ENCODE assay signal across 1 cellular context in the genomic region with DNA sequence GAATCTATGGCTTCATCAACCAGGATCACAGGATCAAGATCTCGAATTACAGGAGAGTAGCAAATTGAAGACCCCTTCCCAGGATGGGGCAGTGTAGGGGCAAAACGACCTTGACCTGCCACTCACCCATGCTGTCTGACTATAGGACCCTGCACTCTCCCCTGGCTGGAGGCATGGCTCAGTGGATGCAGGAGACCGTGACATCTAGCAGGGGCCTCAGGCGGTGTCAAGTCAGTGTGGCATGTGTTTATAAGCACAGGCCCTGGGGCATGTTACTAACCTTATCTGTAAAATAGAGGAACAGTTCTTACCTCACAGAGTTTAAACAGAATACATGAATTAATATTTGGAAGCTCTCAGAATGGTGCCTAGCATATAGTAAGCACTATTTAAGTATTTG.
TF ChIP-seq lines count a peak whose summit lies in the region.

No MANE protein-coding gene starts in this region.

TF ChIP-seq in HepG2, 621 proteins besides CTCF, POLR2A, EP300 and RAD21:
- TF ChIP-seq MED8 (CRISPR knock-in tag; IDR thresholded peaks at IDR 0.05; ENCODE audit: insufficient replicate concordance) (no peak), HNF4A (CRISPR knock-in tag; IDR thresholded peaks at IDR 0.05) (peak; percentile 28; the same call in 1 of the 2 replicates), TP53 (CRISPR knock-in tag; conservative IDR thresholded peaks at IDR 0.05) (no peak), RXRB (CRISPR knock-in tag; IDR thresholded peaks at IDR 0.05; ENCODE audit: borderline replicate concordance) (peak; percentile 25; the same call in 1 of the 2 replicates), HHEX (CRISPR knock-in tag; IDR thresholded peaks at IDR 0.05) (no peak), NONO (IDR thresholded peaks at IDR 0.05) (no peak), NONO (CRISPR knock-in tag; conservative IDR thresholded peaks at IDR 0.05) (no peak), TOPORS (CRISPR knock-in tag; IDR thresholded peaks at IDR 0.05) (0 out of 2 replicates have a peak, but pooled peaks have one; percentile 14), THYN1 (CRISPR knock-in tag; IDR thresholded peaks at IDR 0.05; ENCODE audit: borderline replicate concordance, low read depth) (no peak), TEAD3 (CRISPR knock-in tag; optimal IDR thresholded peaks at IDR 0.05; ENCODE audit: borderline replicate concordance) (peak; percentile 26), RARA (CRISPR knock-in tag; IDR thresholded peaks at IDR 0.05) (peak; percentile 86), SMARCE1 (IDR thresholded peaks at IDR 0.05; ENCODE audit: borderline replicate concordance) (no peak), SALL1 (CRISPR knock-in tag; IDR thresholded peaks at IDR 0.05) (peak; percentile 10; the same call in 1 of the 2 replicates), RBM39 (IDR thresholded peaks at IDR 0.05; ENCODE audit: low read depth, low read length, poor library complexity, severe bottlenecking) (no peak), TARDBP (CRISPR knock-in tag; IDR thresholded peaks at IDR 0.05) (no peak), NR2F6 (IDR thresholded peaks at IDR 0.05) (no peak), NR2F6 (CRISPR knock-in tag; IDR thresholded peaks at IDR 0.05) (0 out of 2 replicates have a peak, but pooled peaks have one; percentile 8), HOXA3 (CRISPR knock-in tag; IDR thresholded peaks at IDR 0.05) (no peak)
- TF ChIP-seq, protein P1, sequence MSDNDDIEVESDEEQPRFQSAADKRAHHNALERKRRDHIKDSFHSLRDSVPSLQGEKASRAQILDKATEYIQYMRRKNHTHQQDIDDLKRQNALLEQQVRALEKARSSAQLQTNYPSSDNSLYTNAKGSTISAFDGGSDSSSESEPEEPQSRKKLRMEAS (IDR thresholded peaks at IDR 0.05), result peak; percentile 45
- TF ChIP-seq, protein P2, sequence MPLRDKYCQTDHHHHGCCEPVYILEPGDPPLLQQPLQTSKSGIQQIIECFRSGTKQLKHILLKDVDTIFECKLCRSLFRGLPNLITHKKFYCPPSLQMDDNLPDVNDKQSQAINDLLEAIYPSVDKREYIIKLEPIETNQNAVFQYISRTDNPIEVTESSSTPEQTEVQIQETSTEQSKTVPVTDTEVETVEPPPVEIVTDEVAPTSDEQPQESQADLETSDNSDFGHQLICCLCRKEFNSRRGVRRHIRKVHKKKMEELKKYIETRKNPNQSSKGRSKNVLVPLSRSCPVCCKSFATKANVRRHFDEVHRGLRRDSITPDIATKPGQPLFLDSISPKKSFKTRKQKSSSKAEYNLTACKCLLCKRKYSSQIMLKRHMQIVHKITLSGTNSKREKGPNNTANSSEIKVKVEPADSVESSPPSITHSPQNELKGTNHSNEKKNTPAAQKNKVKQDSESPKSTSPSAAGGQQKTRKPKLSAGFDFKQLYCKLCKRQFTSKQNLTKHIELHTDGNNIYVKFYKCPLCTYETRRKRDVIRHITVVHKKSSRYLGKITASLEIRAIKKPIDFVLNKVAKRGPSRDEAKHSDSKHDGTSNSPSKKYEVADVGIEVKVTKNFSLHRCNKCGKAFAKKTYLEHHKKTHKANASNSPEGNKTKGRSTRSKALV (CRISPR knock-in tag; IDR thresholded peaks at IDR 0.05), result no peak
- TF ChIP-seq, protein P3, sequence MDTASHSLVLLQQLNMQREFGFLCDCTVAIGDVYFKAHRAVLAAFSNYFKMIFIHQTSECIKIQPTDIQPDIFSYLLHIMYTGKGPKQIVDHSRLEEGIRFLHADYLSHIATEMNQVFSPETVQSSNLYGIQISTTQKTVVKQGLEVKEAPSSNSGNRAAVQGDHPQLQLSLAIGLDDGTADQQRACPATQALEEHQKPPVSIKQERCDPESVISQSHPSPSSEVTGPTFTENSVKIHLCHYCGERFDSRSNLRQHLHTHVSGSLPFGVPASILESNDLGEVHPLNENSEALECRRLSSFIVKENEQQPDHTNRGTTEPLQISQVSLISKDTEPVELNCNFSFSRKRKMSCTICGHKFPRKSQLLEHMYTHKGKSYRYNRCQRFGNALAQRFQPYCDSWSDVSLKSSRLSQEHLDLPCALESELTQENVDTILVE (CRISPR knock-in tag; IDR thresholded peaks at IDR 0.05), result no peak
- TF ChIP-seq, protein P4, sequence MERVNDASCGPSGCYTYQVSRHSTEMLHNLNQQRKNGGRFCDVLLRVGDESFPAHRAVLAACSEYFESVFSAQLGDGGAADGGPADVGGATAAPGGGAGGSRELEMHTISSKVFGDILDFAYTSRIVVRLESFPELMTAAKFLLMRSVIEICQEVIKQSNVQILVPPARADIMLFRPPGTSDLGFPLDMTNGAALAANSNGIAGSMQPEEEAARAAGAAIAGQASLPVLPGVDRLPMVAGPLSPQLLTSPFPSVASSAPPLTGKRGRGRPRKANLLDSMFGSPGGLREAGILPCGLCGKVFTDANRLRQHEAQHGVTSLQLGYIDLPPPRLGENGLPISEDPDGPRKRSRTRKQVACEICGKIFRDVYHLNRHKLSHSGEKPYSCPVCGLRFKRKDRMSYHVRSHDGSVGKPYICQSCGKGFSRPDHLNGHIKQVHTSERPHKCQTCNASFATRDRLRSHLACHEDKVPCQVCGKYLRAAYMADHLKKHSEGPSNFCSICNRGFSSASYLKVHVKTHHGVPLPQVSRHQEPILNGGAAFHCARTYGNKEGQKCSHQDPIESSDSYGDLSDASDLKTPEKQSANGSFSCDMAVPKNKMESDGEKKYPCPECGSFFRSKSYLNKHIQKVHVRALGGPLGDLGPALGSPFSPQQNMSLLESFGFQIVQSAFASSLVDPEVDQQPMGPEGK (CRISPR knock-in tag; IDR thresholded peaks at IDR 0.05), result peak; percentile 48; the same call in 1 of the 2 replicates
- TF ChIP-seq, protein P5, sequence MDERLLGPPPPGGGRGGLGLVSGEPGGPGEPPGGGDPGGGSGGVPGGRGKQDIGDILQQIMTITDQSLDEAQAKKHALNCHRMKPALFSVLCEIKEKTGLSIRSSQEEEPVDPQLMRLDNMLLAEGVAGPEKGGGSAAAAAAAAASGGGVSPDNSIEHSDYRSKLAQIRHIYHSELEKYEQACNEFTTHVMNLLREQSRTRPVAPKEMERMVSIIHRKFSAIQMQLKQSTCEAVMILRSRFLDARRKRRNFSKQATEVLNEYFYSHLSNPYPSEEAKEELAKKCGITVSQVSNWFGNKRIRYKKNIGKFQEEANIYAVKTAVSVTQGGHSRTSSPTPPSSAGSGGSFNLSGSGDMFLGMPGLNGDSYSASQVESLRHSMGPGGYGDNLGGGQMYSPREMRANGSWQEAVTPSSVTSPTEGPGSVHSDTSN (CRISPR knock-in tag; IDR thresholded peaks at IDR 0.05), result peak; percentile 45; the same call in 1 of the 2 replicates
- TF ChIP-seq, protein P6, sequence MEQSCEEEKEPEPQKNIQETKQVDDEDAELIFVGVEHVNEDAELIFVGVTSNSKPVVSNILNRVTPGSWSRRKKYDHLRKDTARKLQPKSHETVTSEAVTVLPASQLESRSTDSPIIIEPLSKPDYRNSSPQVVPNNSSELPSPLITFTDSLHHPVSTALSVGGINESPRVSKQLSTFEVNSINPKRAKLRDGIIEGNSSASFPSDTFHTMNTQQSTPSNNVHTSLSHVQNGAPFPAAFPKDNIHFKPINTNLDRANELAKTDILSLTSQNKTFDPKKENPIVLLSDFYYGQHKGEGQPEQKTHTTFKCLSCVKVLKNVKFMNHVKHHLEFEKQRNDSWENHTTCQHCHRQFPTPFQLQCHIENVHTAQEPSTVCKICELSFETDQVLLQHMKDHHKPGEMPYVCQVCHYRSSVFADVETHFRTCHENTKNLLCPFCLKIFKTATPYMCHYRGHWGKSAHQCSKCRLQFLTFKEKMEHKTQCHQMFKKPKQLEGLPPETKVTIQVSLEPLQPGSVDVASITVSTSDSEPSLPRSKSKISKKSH (CRISPR knock-in tag; IDR thresholded peaks at IDR 0.05; ENCODE audit: borderline replicate concordance), result no peak
- TF ChIP-seq, protein P7, sequence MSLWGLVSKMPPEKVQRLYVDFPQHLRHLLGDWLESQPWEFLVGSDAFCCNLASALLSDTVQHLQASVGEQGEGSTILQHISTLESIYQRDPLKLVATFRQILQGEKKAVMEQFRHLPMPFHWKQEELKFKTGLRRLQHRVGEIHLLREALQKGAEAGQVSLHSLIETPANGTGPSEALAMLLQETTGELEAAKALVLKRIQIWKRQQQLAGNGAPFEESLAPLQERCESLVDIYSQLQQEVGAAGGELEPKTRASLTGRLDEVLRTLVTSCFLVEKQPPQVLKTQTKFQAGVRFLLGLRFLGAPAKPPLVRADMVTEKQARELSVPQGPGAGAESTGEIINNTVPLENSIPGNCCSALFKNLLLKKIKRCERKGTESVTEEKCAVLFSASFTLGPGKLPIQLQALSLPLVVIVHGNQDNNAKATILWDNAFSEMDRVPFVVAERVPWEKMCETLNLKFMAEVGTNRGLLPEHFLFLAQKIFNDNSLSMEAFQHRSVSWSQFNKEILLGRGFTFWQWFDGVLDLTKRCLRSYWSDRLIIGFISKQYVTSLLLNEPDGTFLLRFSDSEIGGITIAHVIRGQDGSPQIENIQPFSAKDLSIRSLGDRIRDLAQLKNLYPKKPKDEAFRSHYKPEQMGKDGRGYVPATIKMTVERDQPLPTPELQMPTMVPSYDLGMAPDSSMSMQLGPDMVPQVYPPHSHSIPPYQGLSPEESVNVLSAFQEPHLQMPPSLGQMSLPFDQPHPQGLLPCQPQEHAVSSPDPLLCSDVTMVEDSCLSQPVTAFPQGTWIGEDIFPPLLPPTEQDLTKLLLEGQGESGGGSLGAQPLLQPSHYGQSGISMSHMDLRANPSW (CRISPR knock-in tag; IDR thresholded peaks at IDR 0.05; ENCODE audit: borderline replicate concordance), result no peak
- TF ChIP-seq, protein P8, sequence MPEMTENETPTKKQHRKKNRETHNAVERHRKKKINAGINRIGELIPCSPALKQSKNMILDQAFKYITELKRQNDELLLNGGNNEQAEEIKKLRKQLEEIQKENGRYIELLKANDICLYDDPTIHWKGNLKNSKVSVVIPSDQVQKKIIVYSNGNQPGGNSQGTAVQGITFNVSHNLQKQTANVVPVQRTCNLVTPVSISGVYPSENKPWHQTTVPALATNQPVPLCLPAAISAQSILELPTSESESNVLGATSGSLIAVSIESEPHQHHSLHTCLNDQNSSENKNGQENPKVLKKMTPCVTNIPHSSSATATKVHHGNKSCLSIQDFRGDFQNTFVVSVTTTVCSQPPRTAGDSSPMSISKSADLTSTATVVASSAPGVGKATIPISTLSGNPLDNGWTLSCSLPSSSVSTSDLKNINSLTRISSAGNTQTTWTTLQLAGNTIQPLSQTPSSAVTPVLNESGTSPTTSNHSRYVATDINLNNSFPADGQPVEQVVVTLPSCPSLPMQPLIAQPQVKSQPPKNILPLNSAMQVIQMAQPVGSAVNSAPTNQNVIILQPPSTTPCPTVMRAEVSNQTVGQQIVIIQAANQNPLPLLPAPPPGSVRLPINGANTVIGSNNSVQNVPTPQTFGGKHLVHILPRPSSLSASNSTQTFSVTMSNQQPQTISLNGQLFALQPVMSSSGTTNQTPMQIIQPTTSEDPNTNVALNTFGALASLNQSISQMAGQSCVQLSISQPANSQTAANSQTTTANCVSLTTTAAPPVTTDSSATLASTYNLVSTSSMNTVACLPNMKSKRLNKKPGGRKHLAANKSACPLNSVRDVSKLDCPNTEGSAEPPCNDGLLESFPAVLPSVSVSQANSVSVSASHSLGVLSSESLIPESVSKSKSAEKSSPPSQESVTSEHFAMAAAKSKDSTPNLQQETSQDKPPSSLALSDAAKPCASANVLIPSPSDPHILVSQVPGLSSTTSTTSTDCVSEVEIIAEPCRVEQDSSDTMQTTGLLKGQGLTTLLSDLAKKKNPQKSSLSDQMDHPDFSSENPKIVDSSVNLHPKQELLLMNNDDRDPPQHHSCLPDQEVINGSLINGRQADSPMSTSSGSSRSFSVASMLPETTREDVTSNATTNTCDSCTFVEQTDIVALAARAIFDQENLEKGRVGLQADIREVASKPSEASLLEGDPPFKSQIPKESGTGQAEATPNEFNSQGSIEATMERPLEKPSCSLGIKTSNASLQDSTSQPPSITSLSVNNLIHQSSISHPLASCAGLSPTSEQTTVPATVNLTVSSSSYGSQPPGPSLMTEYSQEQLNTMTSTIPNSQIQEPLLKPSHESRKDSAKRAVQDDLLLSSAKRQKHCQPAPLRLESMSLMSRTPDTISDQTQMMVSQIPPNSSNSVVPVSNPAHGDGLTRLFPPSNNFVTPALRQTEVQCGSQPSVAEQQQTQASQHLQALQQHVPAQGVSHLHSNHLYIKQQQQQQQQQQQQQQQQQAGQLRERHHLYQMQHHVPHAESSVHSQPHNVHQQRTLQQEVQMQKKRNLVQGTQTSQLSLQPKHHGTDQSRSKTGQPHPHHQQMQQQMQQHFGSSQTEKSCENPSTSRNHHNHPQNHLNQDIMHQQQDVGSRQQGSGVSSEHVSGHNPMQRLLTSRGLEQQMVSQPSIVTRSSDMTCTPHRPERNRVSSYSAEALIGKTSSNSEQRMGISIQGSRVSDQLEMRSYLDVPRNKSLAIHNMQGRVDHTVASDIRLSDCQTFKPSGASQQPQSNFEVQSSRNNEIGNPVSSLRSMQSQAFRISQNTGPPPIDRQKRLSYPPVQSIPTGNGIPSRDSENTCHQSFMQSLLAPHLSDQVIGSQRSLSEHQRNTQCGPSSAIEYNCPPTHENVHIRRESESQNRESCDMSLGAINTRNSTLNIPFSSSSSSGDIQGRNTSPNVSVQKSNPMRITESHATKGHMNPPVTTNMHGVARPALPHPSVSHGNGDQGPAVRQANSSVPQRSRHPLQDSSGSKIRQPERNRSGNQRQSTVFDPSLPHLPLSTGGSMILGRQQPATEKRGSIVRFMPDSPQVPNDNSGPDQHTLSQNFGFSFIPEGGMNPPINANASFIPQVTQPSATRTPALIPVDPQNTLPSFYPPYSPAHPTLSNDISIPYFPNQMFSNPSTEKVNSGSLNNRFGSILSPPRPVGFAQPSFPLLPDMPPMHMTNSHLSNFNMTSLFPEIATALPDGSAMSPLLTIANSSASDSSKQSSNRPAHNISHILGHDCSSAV (CRISPR knock-in tag; IDR thresholded peaks at IDR 0.05; ENCODE audit: borderline replicate concordance), result no peak
- TF ChIP-seq, protein P9, sequence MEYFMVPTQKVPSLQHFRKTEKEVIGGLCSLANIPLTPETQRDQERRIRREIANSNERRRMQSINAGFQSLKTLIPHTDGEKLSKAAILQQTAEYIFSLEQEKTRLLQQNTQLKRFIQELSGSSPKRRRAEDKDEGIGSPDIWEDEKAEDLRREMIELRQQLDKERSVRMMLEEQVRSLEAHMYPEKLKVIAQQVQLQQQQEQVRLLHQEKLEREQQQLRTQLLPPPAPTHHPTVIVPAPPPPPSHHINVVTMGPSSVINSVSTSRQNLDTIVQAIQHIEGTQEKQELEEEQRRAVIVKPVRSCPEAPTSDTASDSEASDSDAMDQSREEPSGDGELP (IDR thresholded peaks at IDR 0.05; ENCODE audit: borderline replicate concordance, low read depth), result no peak
TF ChIP-seq in HepG2: peak in this region for 10.
